ENCODE assay signal across 7 cellular contexts in genomic region chr13:78660130-78660857, GRCh38. TPM values are rescaled to one million over a fixed set of nuclear protein-coding genes. Genes with fewer than 3 reads are reported as not detected.
DNase-seq lines count a peak whose midpoint lies in the region; ATAC-seq and FAIRE-seq lines count a peak whose summit lies in the region.

No MANE protein-coding gene starts in this region.

- no peak for ATAC-seq in HG02938 (IDR thresholded peaks at IDR 0.05; ENCODE audit: unreplicated experiment)

- FAIRE-seq in GM19239 (lab: Jason Lieb, UNC): peak; percentile 56

- in situ Hi-C loops in KBM-7 (cut with MboI; ENCODE audit: low pct_unique_long_range_greater_than_20kb, low sequenced_read_pairs): no loop called here

- DNase-seq in GM19239 (ENCODE audit: insufficient read length, low spot score) (no peak), NOMO-1 treated with dmso at 0.1 percent for 144 hours (lab: John Stamatoyannopoulos, UW; ENCODE audit: unreplicated experiment) (peak; percentile 4), cerebellum (ENCODE audit: low spot score) (peak; percentile 10), myocyte (ENCODE audit: low read depth) (peak; percentile 27), KBM-7 (no peak), DMS 273 (lab: John Stamatoyannopoulos, UW; ENCODE audit: unreplicated experiment) (no peak)

RNA-seq across cellular contexts. Expression of gene OBI1, which starts 1.3 kb away (rescaled TPM):
- total RNA-seq in cerebellum (31.5 TPM), myocyte (14.0 and 16.3 TPM in 2 replicates)
- polyA plus RNA-seq in myocyte (2012): 4.0 TPM

RNA-seq across cellular contexts. Expression of gene POU4F1, which starts 56.9 kb away (rescaled TPM):
- total RNA-seq in cerebellum: 0.18 TPM
- 0.26 and 0.43 TPM in 2 replicates for total RNA-seq in myocyte
- 0.11 TPM for polyA plus RNA-seq in myocyte (2012)

Comparison
In these comparisons a context has a peak if more than half of its experiments do, and no peak if none do; other contexts are left out.
1. DNase-seq: peak in NOMO-1 treated with dmso at 0.1 percent for 144 hours (single experiment), cerebellum (single experiment) and myocyte (single experiment); none in GM19239 (single experiment), KBM-7 (single experiment) and DMS 273 (single experiment).